ENCODE assay signal across 8 cellular contexts in the genomic region with DNA sequence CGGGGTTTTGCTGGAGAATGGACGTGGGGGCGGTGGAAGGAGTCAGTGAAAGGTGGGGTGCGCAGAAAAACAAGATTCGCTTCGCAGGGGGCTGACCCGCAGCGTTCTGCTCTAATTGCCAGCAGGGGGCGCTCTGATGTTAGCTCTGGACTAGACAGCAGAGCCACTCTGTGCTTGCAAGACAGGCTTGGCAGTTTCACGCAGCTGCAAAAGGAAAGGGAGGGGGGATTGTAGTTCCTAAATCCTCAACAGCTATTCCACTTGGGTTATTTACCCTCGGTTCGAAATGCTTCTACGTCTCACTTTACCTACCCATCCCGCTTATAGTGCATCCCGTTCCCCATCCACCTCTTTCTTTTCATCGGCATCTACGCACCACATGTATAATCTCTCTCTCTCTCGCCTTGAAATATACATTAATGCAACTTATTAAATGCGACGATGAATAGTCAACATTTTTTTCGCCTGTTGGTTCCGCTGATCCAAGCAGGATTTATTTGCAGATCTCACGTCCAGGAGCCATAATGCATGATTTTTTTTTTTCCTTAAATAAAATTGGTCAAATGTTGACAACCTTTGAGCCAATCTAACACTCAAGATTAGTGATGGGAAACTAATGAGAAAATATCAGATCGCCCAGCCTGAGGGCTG.
DNase-seq lines count a peak whose midpoint lies in the region; ATAC-seq and TF ChIP-seq lines count a peak whose summit lies in the region.

No MANE protein-coding gene starts in this region.

- intact Hi-C loops in activated CD4-positive, alpha-beta memory T cell treated with anti-CD3 and anti-CD28 coated beads for 36 hours (cut with micrococcal nuclease): loop anchor here (1.0 to 5.0 kb wide), 2 partner anchors 222 to 1008 kb away; no protein-coding TSS in a partner anchor

- POLR2A ChIA-PET in CD8-positive, alpha-beta memory T cell (lab: Charles Lee): no interaction called here
- POLR2A ChIA-PET in activated CD4-positive, alpha-beta memory T cell treated with anti-CD3 and anti-CD28 coated beads for 36 hours (lab: Charles Lee): interaction anchor here (0.6 kb wide), 1 partner anchor 237 kb away, joined by 6 read pairs; no protein-coding TSS in a partner anchor

- no peaks in the 10 kb centered on the region for H3K4me1 ChIP-seq in CD8-positive, alpha-beta memory T cell (ENCODE audit: insufficient read depth, low read length)

- peaks cover 87 to 96% of the 10 kb centered on the region in 2 donors for H3K27me3 Mint-ChIP-seq in CD8-positive, alpha-beta memory T cell
- peaks cover 89% of the 10 kb centered on the region for H3K27me3 Mint-ChIP-seq in activated CD4-positive, alpha-beta memory T cell treated with anti-CD3 and anti-CD28 coated beads for 36 hours

- CTCF ChIA-PET in CD8-positive, alpha-beta memory T cell (lab: Charles Lee): no interaction called here
- CTCF ChIA-PET in activated CD4-positive, alpha-beta memory T cell treated with anti-CD3 and anti-CD28 coated beads for 36 hours (lab: Charles Lee): interaction anchor here (0.6 to 1.5 kb wide), 9 partner anchors 9 to 1473 kb away, joined by 3 to 6 read pairs (median 3); no protein-coding TSS in a partner anchor

- peak; percentile 5 to 56 (median 22) for DNase-seq in CD8-positive, alpha-beta memory T cell
- DNase-seq in HT1080 (ENCODE audit: low read depth) (peak; percentile 51), NCI-H82 (lab: John Stamatoyannopoulos, UW) (peak; percentile 97), epithelial cell of esophagus (ENCODE audit: low read depth) (peak; percentile 85), midbrain (lab: John Stamatoyannopoulos, UW) (peak; percentile 85)
- peak; percentile 76 for DNase-seq in activated CD4-positive, alpha-beta memory T cell treated with anti-CD3 and anti-CD28 coated beads for 36 hours
- DNase-seq in stimulated activated CD8-positive, alpha-beta memory T cell treated with anti-CD3 and anti-CD28 coated beads, Interleukin-7, amount 100 ng/mL, for 24 hours (ENCODE audit: low read depth): peak; percentile 53

- H3K27me3 ChIP-seq in CD8-positive, alpha-beta memory T cell (ENCODE audit: insufficient read depth, low read length, poor library complexity, severe bottlenecking): peaks cover 46% of the 10 kb centered on the region

- peaks cover 0 to 15% (median 5%) of the 10 kb centered on the region in 5 donors for H3K9me3 Mint-ChIP-seq in CD8-positive, alpha-beta memory T cell
- no peaks in the 10 kb centered on the region for H3K9me3 Mint-ChIP-seq in activated CD4-positive, alpha-beta memory T cell treated with anti-CD3 and anti-CD28 coated beads for 36 hours

- peak; percentile 87 for TF ChIP-seq CTCF in epithelial cell of esophagus (IDR thresholded peaks at IDR 0.05; ENCODE audit: insufficient read depth, low read depth, low read length, missing control alignments)

- no peak overlapping the region for H3K27ac ChIP-seq in CD8-positive, alpha-beta memory T cell (ENCODE audit: low read depth, low read length)

- no peak overlapping the region for H3K4me3 Mint-ChIP-seq in CD8-positive, alpha-beta memory T cell
- no peak overlapping the region for H3K4me3 Mint-ChIP-seq in activated CD4-positive, alpha-beta memory T cell treated with anti-CD3 and anti-CD28 coated beads for 36 hours

- peaks cover 5 to 27% (median 15%) of the 10 kb centered on the region in 3 donors for H3K4me1 Mint-ChIP-seq in CD8-positive, alpha-beta memory T cell
- peaks cover 14% of the 10 kb centered on the region for H3K4me1 Mint-ChIP-seq in activated CD4-positive, alpha-beta memory T cell treated with anti-CD3 and anti-CD28 coated beads for 36 hours (ENCODE audit: low read depth)

- H3K36me3 Mint-ChIP-seq in CD8-positive, alpha-beta memory T cell: no peaks in the 10 kb centered on the region
- H3K36me3 Mint-ChIP-seq in activated CD4-positive, alpha-beta memory T cell treated with anti-CD3 and anti-CD28 coated beads for 36 hours: no peaks in the 10 kb centered on the region

- H3K27ac Mint-ChIP-seq in CD8-positive, alpha-beta memory T cell: no peak overlapping the region
- H3K27ac Mint-ChIP-seq in activated CD4-positive, alpha-beta memory T cell treated with anti-CD3 and anti-CD28 coated beads for 36 hours: no peak overlapping the region

- H3K36me3 ChIP-seq in CD8-positive, alpha-beta memory T cell (ENCODE audit: insufficient read depth, low read length): no peaks in the 10 kb centered on the region

- H3K4me3 ChIP-seq in CD8-positive, alpha-beta memory T cell (ENCODE audit: low read length): no peak overlapping the region
- H3K4me3 ChIP-seq in epithelial cell of esophagus (ENCODE audit: low read length): no peak overlapping the region

- no peaks in the 10 kb centered on the region for H3K9me3 ChIP-seq in CD8-positive, alpha-beta memory T cell (ENCODE audit: low read length)

- peak; percentile 83 for ATAC-seq in GM19455 (IDR thresholded peaks at IDR 0.05; ENCODE audit: unreplicated experiment)

Comparison
In these comparisons a context has a peak if more than half of its experiments do, and no peak if none do; other contexts are left out.
1. DNase-seq: peak in every context shown above with its lines; median percentile 97 in NCI-H82; 85 in epithelial cell of esophagus; 85 in midbrain; 76 in activated CD4-positive, alpha-beta memory T cell treated with anti-CD3 and anti-CD28 coated beads for 36 hours; 53 in stimulated activated CD8-positive, alpha-beta memory T cell treated with anti-CD3 and anti-CD28 coated beads, Interleukin-7, amount 100 ng/mL, for 24 hours; 51 in HT1080; 22 in CD8-positive, alpha-beta memory T cell.